Comparison of ENCODE assay signal across 12 cellular contexts in the genomic region with DNA sequence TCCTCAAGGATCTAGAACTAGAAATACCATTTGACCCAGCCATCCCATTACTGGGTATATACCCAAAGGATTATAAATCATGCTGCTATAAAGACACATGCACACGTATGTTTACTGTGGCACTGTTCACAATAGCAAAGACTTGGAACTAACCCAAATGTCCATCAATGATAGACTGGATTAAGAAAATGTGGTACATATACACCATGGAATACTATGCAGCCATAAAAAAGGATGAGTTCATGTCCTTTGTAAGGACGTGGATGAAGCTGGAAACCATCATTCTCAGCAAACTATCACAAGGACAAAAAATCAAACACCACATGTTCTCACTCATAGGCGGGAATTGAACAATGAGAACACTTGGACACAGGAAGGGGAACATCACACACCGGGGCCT. TPM values are rescaled to one million over a fixed set of nuclear protein-coding genes. Genes with fewer than 3 reads are reported as not detected.
A peak's percentile ranks its signal among the peaks of the same experiment; 100 is the strongest.
DNase-seq lines count a peak whose midpoint lies in the region; TF ChIP-seq lines count a peak whose summit lies in the region.
"Not testable (repeated sequence)": the region's sequence is repeated elsewhere in the genome, so short reads cannot be mapped to it uniquely, and the experiment has no call there.
"Had no signal": no experiment of that assay in that cellular context is flagged by ENCODE, and none has a peak within 500 bp of the region (broad histone marks: within the 10 kb centered on the region; RNA-seq: fewer than 3 reads in every experiment).

No MANE protein-coding gene starts in this region.

- H3K4me3 Mint-ChIP-seq in type B pancreatic cell, result peak overlapping the region; percentile 33

- H3K4me1 Mint-ChIP-seq in type B pancreatic cell (ENCODE audit: unreplicated experiment), result peaks cover 20% of the 10 kb centered on the region

- not testable (repeated sequence) for H3K27me3 Mint-ChIP-seq in type B pancreatic cell

- not testable (repeated sequence) for H3K9me3 Mint-ChIP-seq in type B pancreatic cell

- not testable (repeated sequence) for H3K36me3 Mint-ChIP-seq in type B pancreatic cell

- CTCF ChIA-PET in HEK293 (lab: Yijun Ruan, JAX), result not testable (repeated sequence)

- not testable (repeated sequence) for H3K9me3 ChIP-seq in HEK293 (ENCODE audit: control insufficient read depth, insufficient read depth, low read depth, low read length)

- not testable (repeated sequence) for TF ChIP-seq CTCF in HEK293 (tag by site-specific recombination; IDR thresholded peaks at IDR 0.05); type B pancreatic cell (conservative IDR thresholded peaks at IDR 0.05)

- not testable (repeated sequence) for H3K4me3 ChIP-seq in HEK293 (ENCODE audit: low read depth, low read length)

- peaks cover 11% of the 10 kb centered on the region; the same call in 1 of the 2 replicates for H3K4me1 ChIP-seq in HEK293 (ENCODE audit: control insufficient read depth, insufficient read depth, low read length)

- not testable (repeated sequence) for H3K36me3 ChIP-seq in HEK293 (ENCODE audit: control insufficient read depth in 2 of 2, insufficient read depth in 1 of 2, low read length in 2 of 2)

- POLR2A ChIA-PET in HEK293 (lab: Yijun Ruan, JAX), result not testable (repeated sequence)

- H3K27ac Mint-ChIP-seq in type B pancreatic cell, result not testable (repeated sequence)

- DNase-seq in type B pancreatic cell (ENCODE audit: extremely low spot score, unreplicated experiment), result not testable (repeated sequence)

- H3K27ac ChIP-seq in HEK293 (ENCODE audit: extremely low read depth, low read depth, low read length), result not testable (repeated sequence)

TF ChIP-seq in HEK293, 187 proteins besides CTCF, POLR2A, EP300 and RAD21:
- TF ChIP-seq ZNF146 (tag by site-specific recombination; IDR thresholded peaks at IDR 0.05), result peak; percentile 93

RNA-seq across cellular contexts. Expression of a gene that starts 4.5 kb away (rescaled TPM):
- total RNA-seq in type B pancreatic cell (ENCODE audit: low replicate concordance), result 4.8 and 6.7 TPM in 2 replicates
- total RNA-seq: A172; A673; B cell; Caco-2; CD4-positive, alpha-beta memory T cell; CD4-positive, alpha-beta T cell; CD4-positive, CD25-positive, alpha-beta regulatory T cell; CD8-positive, alpha-beta memory T cell; CD8-positive, alpha-beta T cell had no signal

RNA-seq across cellular contexts. Expression of a gene that starts 4.7 kb away (rescaled TPM):
- total RNA-seq in type B pancreatic cell (ENCODE audit: low replicate concordance), result 8.7 and 18.1 TPM in 2 replicates

RNA-seq across cellular contexts. Expression of a gene that starts 39.6 kb away (rescaled TPM):
- 0.19 and 0.38 TPM in 2 replicates for total RNA-seq in type B pancreatic cell (ENCODE audit: low replicate concordance)
- total RNA-seq: A172; A673; B cell; Caco-2; CD4-positive, alpha-beta T cell; CD4-positive, CD25-positive, alpha-beta regulatory T cell; CD8-positive, alpha-beta memory T cell; CD8-positive, alpha-beta T cell; Daoy had no signal
